ENCODE assay signal across 31 cellular contexts in genomic region chr6:100538086-100538485, GRCh38.
A peak's percentile ranks its signal among the peaks of the same experiment; 100 is the strongest.
DNase-seq lines count a peak whose midpoint lies in the region; ATAC-seq and TF ChIP-seq lines count a peak whose summit lies in the region.
"Had no signal": no experiment of that assay in that cellular context is flagged by ENCODE, and none has a peak within 500 bp of the region (broad histone marks: within the 10 kb centered on the region; RNA-seq: fewer than 3 reads in every experiment).

No MANE protein-coding gene starts in this region.

- H3K79me2 ChIP-seq in GM23248 (ENCODE audit: insufficient read depth): 0 out of 2 replicates have a peak, but pooled peaks cover 6% of the 10 kb centered on the region

- TF ChIP-seq CTCF in AG10803 (conservative IDR thresholded peaks at IDR 0.05; ENCODE audit: low read length): no peak
- TF ChIP-seq CTCF in choroid plexus epithelial cell (conservative IDR thresholded peaks at IDR 0.05; ENCODE audit: low read depth, low read length): no peak
- no peak for TF ChIP-seq CTCF in kidney epithelial cell (IDR thresholded peaks at IDR 0.05; ENCODE audit: insufficient read depth, low read length, poor library complexity, severe bottlenecking)

- POLR2A ChIA-PET in activated CD4-positive, alpha-beta memory T cell treated with anti-CD3 and anti-CD28 coated beads for 36 hours (lab: Charles Lee): no interaction called here

- no peak overlapping the region for H3K27ac Mint-ChIP-seq in activated naive CD8-positive, alpha-beta T cell treated with anti-CD3 and anti-CD28 coated beads, Interleukin-2, amount 50 U/mL, for 24 hours
- H3K27ac Mint-ChIP-seq in activated CD4-positive, alpha-beta memory T cell treated with anti-CD3 and anti-CD28 coated beads for 36 hours: no peak overlapping the region
- H3K27ac Mint-ChIP-seq: activated CD4-positive, alpha-beta memory T cell treated with anti-CD3 and anti-CD28 coated beads, Interleukin-2, amount 10 ng/mL, durations not matched to agents 7 days and 5 days; activated naive CD8-positive, alpha-beta T cell; B cell; CD8-positive, alpha-beta T cell; dendritic cell treated with granulocyte-macrophage colony-stimulating factor and Interleukin-4, amounts not matched to agents 40 ng/mL and 50 ng/mL, for 4 days; HFFc6; T-helper 1 cell treated with Interleukin-12 subunit alpha and Interleukin-12 subunit beta and Interleukin-4 antibody, amounts not matched to agents 30 μg/mL and 1 μg/mL, for 36 hours had no signal

- 98 to 100% methylated on average over 1 of the region's 1 CpG for WGBS in GM23248 (ENCODE audit: low coverage in 1 of 2, low lambda C conversion rate in 2 of 2, missing lambda C conversion rate in 2 of 2), 2 experiments

- ATAC-seq in activated naive CD8-positive, alpha-beta T cell treated with anti-CD3 and anti-CD28 coated beads, Interleukin-2, amount 50 U/mL, for 24 hours: no peak
- ATAC-seq: activated CD4-positive, CD25-positive, alpha-beta regulatory T cell treated with anti-CD3 and anti-CD28 coated beads, Interleukin-2, amount 50 U/mL, for 24 hours; CD8-positive, alpha-beta T cell had no signal

- peak; percentile 5 for DNase-seq in AG10803 (ENCODE audit: low read depth)
- DNase-seq in LHCN-M2 (ENCODE audit: low read depth): peak; percentile 39
- peak; percentile 59 for DNase-seq in choroid plexus epithelial cell (ENCODE audit: low read depth)
- peak; percentile 31 for DNase-seq in kidney epithelial cell (ENCODE audit: low read depth)
- no peak for DNase-seq in stimulated activated CD4-positive, alpha-beta T cell treated with anti-CD3 and anti-CD28 coated beads, Interleukin-2, amount 100 ng/mL, for 48 hours
- DNase-seq in activated naive CD8-positive, alpha-beta T cell treated with anti-CD3 and anti-CD28 coated beads, Interleukin-2, amount 50 U/mL, for 24 hours: no peak
- DNase-seq in activated CD4-positive, alpha-beta memory T cell treated with anti-CD3 and anti-CD28 coated beads for 36 hours: no peak
- DNase-seq in GM23248: no peak
- DNase-seq: activated CD4-positive, alpha-beta memory T cell treated with anti-CD3 and anti-CD28 coated beads, Interleukin-2, amount 10 ng/mL, durations not matched to agents 7 days and 5 days; aorta; CD8-positive, alpha-beta T cell; central memory CD4-positive, alpha-beta T cell; GF-D8; glutamatergic neuron; HFFc6; kidney glomerular epithelial cell; NCI-H1417; NCI-H2029 treated with DMSO at 0.1 percent for 48 hours; NCI-H446; NCI-H774; retina; stimulated activated CD4-positive, alpha-beta T cell treated with anti-CD3 and anti-CD28 coated beads, Interleukin-2, amount 100 ng/mL, for 24 hours; transverse colon had no signal

- no peak overlapping the region for H3K9ac ChIP-seq in GM23248

- intact Hi-C loops in activated CD4-positive, alpha-beta memory T cell treated with anti-CD3 and anti-CD28 coated beads for 36 hours (cut with micrococcal nuclease): no loop called here

- H3K9me3 Mint-ChIP-seq in activated naive CD8-positive, alpha-beta T cell treated with anti-CD3 and anti-CD28 coated beads, Interleukin-2, amount 50 U/mL, for 24 hours: peaks cover 4% of the 10 kb centered on the region
- no peaks in the 10 kb centered on the region for H3K9me3 Mint-ChIP-seq in activated CD4-positive, alpha-beta memory T cell treated with anti-CD3 and anti-CD28 coated beads for 36 hours
- H3K9me3 Mint-ChIP-seq: CD8-positive, alpha-beta T cell; dendritic cell treated with granulocyte-macrophage colony-stimulating factor and Interleukin-4, amounts not matched to agents 40 ng/mL and 50 ng/mL, for 4 days; HFFc6; nephron; T-helper 1 cell treated with Interleukin-12 subunit alpha and Interleukin-12 subunit beta and Interleukin-4 antibody, amounts not matched to agents 30 μg/mL and 1 μg/mL, for 36 hours had no signal

- no peaks in the 10 kb centered on the region for H3K4me1 ChIP-seq in GM23248 (ENCODE audit: insufficient read depth)
- H3K4me1 ChIP-seq: transverse colon had no signal

- no peaks in the 10 kb centered on the region for H4K20me1 ChIP-seq in GM23248 (ENCODE audit: insufficient read depth)

- H3K27me3 ChIP-seq in kidney epithelial cell (ENCODE audit: control insufficient read depth, insufficient read depth, low read length) (no peaks in the 10 kb centered on the region), GM23248 (replicated peaks; ENCODE audit: insufficient read depth) (no peaks in the 10 kb centered on the region)
- H3K27me3 ChIP-seq: transverse colon had no signal

- no peaks in the 10 kb centered on the region for H3K4me1 Mint-ChIP-seq in activated naive CD8-positive, alpha-beta T cell treated with anti-CD3 and anti-CD28 coated beads, Interleukin-2, amount 50 U/mL, for 24 hours
- H3K4me1 Mint-ChIP-seq in activated CD4-positive, alpha-beta memory T cell treated with anti-CD3 and anti-CD28 coated beads for 36 hours (ENCODE audit: low read depth): no peaks in the 10 kb centered on the region
- H3K4me1 Mint-ChIP-seq: activated CD4-positive, alpha-beta memory T cell treated with anti-CD3 and anti-CD28 coated beads, Interleukin-2, amount 10 ng/mL, durations not matched to agents 7 days and 5 days; B cell; nephron had no signal

- no peaks in the 10 kb centered on the region for H3K36me3 ChIP-seq in kidney epithelial cell (ENCODE audit: control insufficient read depth, insufficient read depth, low read length)
- H3K36me3 ChIP-seq in GM23248 (ENCODE audit: low read depth): peaks cover 29% of the 10 kb centered on the region; the same call in 1 of the 2 replicates

- no peak overlapping the region for H2AFZ ChIP-seq in GM23248

- H3K36me3 Mint-ChIP-seq in activated naive CD8-positive, alpha-beta T cell treated with anti-CD3 and anti-CD28 coated beads, Interleukin-2, amount 50 U/mL, for 24 hours (ENCODE audit: low read depth): peaks cover 42% of the 10 kb centered on the region
- peaks cover 46% of the 10 kb centered on the region for H3K36me3 Mint-ChIP-seq in activated CD4-positive, alpha-beta memory T cell treated with anti-CD3 and anti-CD28 coated beads for 36 hours

- H3K4me3 ChIP-seq in AG10803 (ENCODE audit: low read length) (no peak overlapping the region), choroid plexus epithelial cell (ENCODE audit: low read depth, low read length) (no peak overlapping the region), kidney epithelial cell (ENCODE audit: low read depth, low read length) (no peak overlapping the region), GM23248 (no peak overlapping the region)
- H3K4me3 ChIP-seq: lung, SK-N-MC, transverse colon had no signal

- H3K27ac ChIP-seq in GM23248: no peak overlapping the region
- H3K27ac ChIP-seq: SK-N-MC, transverse colon had no signal

- H3K9me2 ChIP-seq in GM23248 (ENCODE audit: insufficient read depth): no peaks in the 10 kb centered on the region

- no peaks in the 10 kb centered on the region for H3K9me3 ChIP-seq in GM23248 (ENCODE audit: low read depth)
- H3K9me3 ChIP-seq: transverse colon had no signal

- H3F3A ChIP-seq in GM23248 (ENCODE audit: insufficient read depth): no peaks in the 10 kb centered on the region

- CTCF ChIA-PET in activated CD4-positive, alpha-beta memory T cell treated with anti-CD3 and anti-CD28 coated beads for 36 hours (lab: Charles Lee): no interaction called here

- in situ Hi-C loops in GM23248 (cut with MboI): no loop called here

- no peaks in the 10 kb centered on the region for H3K27me3 Mint-ChIP-seq in activated naive CD8-positive, alpha-beta T cell treated with anti-CD3 and anti-CD28 coated beads, Interleukin-2, amount 50 U/mL, for 24 hours
- H3K27me3 Mint-ChIP-seq in activated CD4-positive, alpha-beta memory T cell treated with anti-CD3 and anti-CD28 coated beads for 36 hours: no peaks in the 10 kb centered on the region
- H3K27me3 Mint-ChIP-seq: activated CD4-positive, alpha-beta memory T cell treated with anti-CD3 and anti-CD28 coated beads, Interleukin-2, amount 10 ng/mL, durations not matched to agents 7 days and 5 days; activated naive CD8-positive, alpha-beta T cell; B cell; dendritic cell treated with granulocyte-macrophage colony-stimulating factor and Interleukin-4, amounts not matched to agents 40 ng/mL and 50 ng/mL, for 4 days had no signal

- no peak overlapping the region for H3K4me2 ChIP-seq in GM23248 (ENCODE audit: unreplicated experiment)

- no peak overlapping the region for H3K4me3 Mint-ChIP-seq in activated naive CD8-positive, alpha-beta T cell treated with anti-CD3 and anti-CD28 coated beads, Interleukin-2, amount 50 U/mL, for 24 hours
- H3K4me3 Mint-ChIP-seq in activated CD4-positive, alpha-beta memory T cell treated with anti-CD3 and anti-CD28 coated beads for 36 hours: no peak overlapping the region
- H3K4me3 Mint-ChIP-seq: activated CD4-positive, alpha-beta memory T cell treated with anti-CD3 and anti-CD28 coated beads, Interleukin-2, amount 10 ng/mL, durations not matched to agents 7 days and 5 days; activated naive CD8-positive, alpha-beta T cell; B cell; CD8-positive, alpha-beta T cell; dendritic cell treated with granulocyte-macrophage colony-stimulating factor and Interleukin-4, amounts not matched to agents 40 ng/mL and 50 ng/mL, for 4 days; HFFc6; nephron; T-helper 1 cell treated with Interleukin-12 subunit alpha and Interleukin-12 subunit beta and Interleukin-4 antibody, amounts not matched to agents 30 μg/mL and 1 μg/mL, for 36 hours had no signal

Comparison
In these comparisons a context has a peak if more than half of its experiments do, and no peak if none do; other contexts are left out.
1. DNase-seq: peak in AG10803 (single experiment), LHCN-M2 (single experiment), choroid plexus epithelial cell (single experiment) and kidney epithelial cell (single experiment); none in stimulated activated CD4-positive, alpha-beta T cell treated with anti-CD3 and anti-CD28 coated beads, Interleukin-2, amount 100 ng/mL, for 48 hours (0 of 2), activated naive CD8-positive, alpha-beta T cell treated with anti-CD3 and anti-CD28 coated beads, Interleukin-2, amount 50 U/mL, for 24 hours (single experiment), activated CD4-positive, alpha-beta memory T cell treated with anti-CD3 and anti-CD28 coated beads for 36 hours (single experiment) and GM23248 (single experiment).